8 cellular contexts compared by ENCODE assay signal in the genomic region with DNA sequence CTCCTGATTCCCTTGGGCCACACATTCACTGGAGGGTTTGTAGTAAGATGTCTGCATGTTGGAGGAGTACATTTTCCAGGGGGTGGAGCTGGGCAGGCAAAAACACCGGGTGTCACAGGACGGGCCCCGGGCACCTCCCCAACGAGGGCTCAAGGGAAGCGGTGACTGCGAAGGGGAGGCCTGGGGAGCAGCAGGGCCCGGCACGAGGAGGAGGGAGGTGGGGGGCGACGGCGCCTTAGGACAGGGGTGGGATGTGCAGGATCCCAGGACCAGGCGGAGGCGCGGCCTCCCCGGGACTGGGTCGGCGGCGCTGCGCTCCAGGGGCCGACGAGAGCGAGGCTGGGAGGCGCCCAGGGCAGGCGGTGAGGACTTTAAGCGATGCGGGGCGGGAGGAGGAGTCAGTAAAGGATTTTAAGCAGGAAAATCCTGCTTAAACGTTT. TPM values are rescaled to one million over a fixed set of nuclear protein-coding genes. Genes with fewer than 3 reads are reported as not detected.
A peak's percentile ranks its signal among the peaks of the same experiment; 100 is the strongest.
DNase-seq lines count a peak whose midpoint lies in the region; ATAC-seq, FAIRE-seq and TF ChIP-seq lines count a peak whose summit lies in the region.

No MANE protein-coding gene starts in this region.

- DNase-seq in CD14-positive monocyte (ENCODE audit: low spot score) (peak; percentile 47), esophagus muscularis mucosa (ENCODE audit: extremely low spot score) (no peak), natural killer cell (peak; percentile 34), tibial artery (peak in 1 of 2 donors; percentile 72), HTR-8/SVneo (ENCODE audit: insufficient read length, low spot score) (no peak)
- DNase-seq in activated CD8-positive, alpha-beta T cell treated with anti-CD3 and anti-CD28 coated beads, Interleukin-2, amount 10 ng/mL, durations not matched to agents 7 days and 5 days: peak; percentile 68

- no peak for TF ChIP-seq EP300 in esophagus muscularis mucosa (IDR thresholded peaks at IDR 0.05)

- H3K4me3 ChIP-seq in esophagus muscularis mucosa (peak overlapping the region; percentile 91 to 93 (median 91)), tibial artery (peak overlapping the region; percentile 67 to 99)

- ATAC-seq in GM21390 (IDR thresholded peaks at IDR 0.05; ENCODE audit: unreplicated experiment): peak; percentile 19
- ATAC-seq in activated CD8-positive, alpha-beta T cell treated with anti-CD3 and anti-CD28 coated beads, Interleukin-2, amount 10 ng/mL, durations not matched to agents 7 days and 5 days: peak; percentile 30
- peak in 2 of 3 donors; percentile 4 to 12 for ATAC-seq in natural killer cell

- intact Hi-C loops in CD14-positive monocyte (cut with micrococcal nuclease) (loop anchor here (2.0 to 10.0 kb wide), 5 partner anchors 55 to 206 kb away; a partner anchor contains a TSS), esophagus muscularis mucosa (cut with DNase I) (loop anchor here (5.0 kb wide), 1 partner anchor 90 kb away; a partner anchor contains a TSS), natural killer cell (cut with micrococcal nuclease) (loop anchor here (2.0 to 5.0 kb wide), 3 partner anchors 56 to 140 kb away; a partner anchor contains a TSS), tibial artery (cut with DNase I; ENCODE audit: low total_unique reads) (loop anchor here (10.0 kb wide), 2 partner anchors 52 to 158 kb away; a partner anchor contains a TSS)

- CTCF ChIA-PET in activated CD8-positive, alpha-beta T cell treated with anti-CD3 and anti-CD28 coated beads, Interleukin-2, amount 10 ng/mL, durations not matched to agents 7 days and 5 days (lab: Charles Lee): interaction anchor here (0.8 kb wide), 1 partner anchor 93 kb away, joined by 3 read pairs; no protein-coding TSS in a partner anchor

- WGBS in esophagus muscularis mucosa: under 1% methylated on average over 19 of the region's 28 CpGs

- H3K9me3 Mint-ChIP-seq in CD14-positive monocyte (peaks cover 16 to 62% (median 31%) of the 10 kb centered on the region in 7 donors), natural killer cell (no peaks in the 10 kb centered on the region)
- H3K9me3 Mint-ChIP-seq in activated CD8-positive, alpha-beta T cell treated with anti-CD3 and anti-CD28 coated beads, Interleukin-2, amount 10 ng/mL, durations not matched to agents 7 days and 5 days (ENCODE audit: insufficient read depth): peaks cover 10% of the 10 kb centered on the region

- no peaks in the 10 kb centered on the region for H3K9me3 ChIP-seq in KOPT-K1 (ENCODE audit: insufficient read depth, low read length, poor library complexity, severe bottlenecking)
- no peaks in the 10 kb centered on the region for H3K9me3 ChIP-seq in esophagus muscularis mucosa
- no peaks in the 10 kb centered on the region for H3K9me3 ChIP-seq in tibial artery

- H3K27me3 Mint-ChIP-seq in CD14-positive monocyte (ENCODE audit: low read depth in 3 of 3) (peaks cover 2 to 9% (median 4%) of the 10 kb centered on the region in 3 donors), natural killer cell (ENCODE audit: low read depth in 2 of 2) (no peaks in the 10 kb centered on the region)
- H3K27me3 Mint-ChIP-seq in activated CD8-positive, alpha-beta T cell treated with anti-CD3 and anti-CD28 coated beads, Interleukin-2, amount 10 ng/mL, durations not matched to agents 7 days and 5 days (ENCODE audit: low read depth): no peaks in the 10 kb centered on the region

- H3K27ac Mint-ChIP-seq in CD14-positive monocyte (peak overlapping the region; percentile 86 to 96 (median 93)), natural killer cell (peak overlapping the region; percentile 86 to 90)
- H3K27ac Mint-ChIP-seq in activated CD8-positive, alpha-beta T cell treated with anti-CD3 and anti-CD28 coated beads, Interleukin-2, amount 10 ng/mL, durations not matched to agents 7 days and 5 days: peak overlapping the region; percentile 90

- H3K36me3 Mint-ChIP-seq in CD14-positive monocyte: peaks cover 16 to 22% of the 10 kb centered on the region in 2 donors
- peaks cover 41% of the 10 kb centered on the region for H3K36me3 Mint-ChIP-seq in activated CD8-positive, alpha-beta T cell treated with anti-CD3 and anti-CD28 coated beads, Interleukin-2, amount 10 ng/mL, durations not matched to agents 7 days and 5 days (ENCODE audit: low read depth)
- no peaks in the 10 kb centered on the region for H3K36me3 Mint-ChIP-seq in natural killer cell

- peak overlapping the region; percentile 83 for H3K27ac ChIP-seq in KOPT-K1 (ENCODE audit: low read depth, low read length, poor library complexity, severe bottlenecking)
- peak overlapping the region; percentile 91 to 97 (median 94) for H3K27ac ChIP-seq in esophagus muscularis mucosa (replicated peaks in 1 of 4)
- peak overlapping the region; percentile 84 to 100 for H3K27ac ChIP-seq in tibial artery

- no peaks in the 10 kb centered on the region for H3K27me3 ChIP-seq in esophagus muscularis mucosa
- H3K27me3 ChIP-seq in tibial artery: no peaks in the 10 kb centered on the region

- FAIRE-seq in HTR-8/SVneo (lab: Jason Lieb, UNC): no peak

- H3K4me1 Mint-ChIP-seq in CD14-positive monocyte (peaks cover 17% of the 10 kb centered on the region), natural killer cell (peaks cover 34 to 41% of the 10 kb centered on the region in 2 donors)
- H3K4me1 Mint-ChIP-seq in activated CD8-positive, alpha-beta T cell treated with anti-CD3 and anti-CD28 coated beads, Interleukin-2, amount 10 ng/mL, durations not matched to agents 7 days and 5 days (ENCODE audit: low read depth): peaks cover 33% of the 10 kb centered on the region

- peaks cover 26 to 39% (median 32%) of the 10 kb centered on the region in 4 donors for H3K4me1 ChIP-seq in esophagus muscularis mucosa
- peaks cover 0 to 27% (median 16%) of the 10 kb centered on the region in 4 donors for H3K4me1 ChIP-seq in tibial artery

- H3K4me3 Mint-ChIP-seq in CD14-positive monocyte: peak overlapping the region; percentile 90 to 92
- H3K4me3 Mint-ChIP-seq in activated CD8-positive, alpha-beta T cell treated with anti-CD3 and anti-CD28 coated beads, Interleukin-2, amount 10 ng/mL, durations not matched to agents 7 days and 5 days: peak overlapping the region; percentile 87
- peak overlapping the region; percentile 87 for H3K4me3 Mint-ChIP-seq in natural killer cell

- H3K36me3 ChIP-seq in KOPT-K1 (ENCODE audit: insufficient read depth, low read length) (peaks cover 25% of the 10 kb centered on the region), esophagus muscularis mucosa (peaks cover 7 to 19% (median 10%) of the 10 kb centered on the region in 4 donors), tibial artery (peaks cover 3 to 19% (median 7%) of the 10 kb centered on the region in 3 donors)

- TF ChIP-seq CTCF in CD14-positive monocyte (IDR thresholded peaks at IDR 0.05): no peak
- no peak for TF ChIP-seq CTCF in esophagus muscularis mucosa (IDR thresholded peaks at IDR 0.05)
- TF ChIP-seq CTCF in natural killer cell (IDR thresholded peaks at IDR 0.05): no peak
- TF ChIP-seq CTCF in tibial artery (IDR thresholded peaks at IDR 0.05): no peak

- POLR2A ChIA-PET in activated CD8-positive, alpha-beta T cell treated with anti-CD3 and anti-CD28 coated beads, Interleukin-2, amount 10 ng/mL, durations not matched to agents 7 days and 5 days (lab: Charles Lee): no interaction called here

- TF ChIP-seq POLR2A in esophagus muscularis mucosa (IDR thresholded peaks at IDR 0.05; ENCODE audit: low read depth): no peak

RNA-seq across cellular contexts. Expression of a gene that starts 0.5 kb away (rescaled TPM):
- 1 to 10 TPM; 6.4 to 7.7 TPM for polyA plus RNA-seq in CD14-positive monocyte
- 10 to 100 TPM; 36.5 to 42.2 TPM for total RNA-seq in activated CD8-positive, alpha-beta T cell treated with anti-CD3 and anti-CD28 coated beads, Interleukin-2, amount 10 ng/mL, durations not matched to agents 7 days and 5 days
- total RNA-seq in esophagus muscularis mucosa (10 to 100 TPM; 25.3 to 40.3 (median 27.1) TPM), natural killer cell (10 to 100 TPM; 43.9 to 54.9 (median 54.7) TPM)

RNA-seq across cellular contexts. Expression of a gene that starts 30.0 kb away (rescaled TPM):
- under 1 TPM in 1 of 2 donors, not detected in 1; 0.17 TPM for polyA plus RNA-seq in CD14-positive monocyte
- total RNA-seq in activated CD8-positive, alpha-beta T cell treated with anti-CD3 and anti-CD28 coated beads, Interleukin-2, amount 10 ng/mL, durations not matched to agents 7 days and 5 days: 1 to 10 TPM; 1.4 to 1.9 TPM
- total RNA-seq in esophagus muscularis mucosa: 10 to 100 TPM in 3 of 4 donors, 1 to 10 TPM in 1; 9.1 to 18.1 (median 13.4) TPM
- 1 to 10 TPM; 1.3 to 3.1 (median 1.7) TPM for total RNA-seq in natural killer cell

RNA-seq across cellular contexts. Expression of a gene that starts 56.1 kb away (rescaled TPM):
- polyA plus RNA-seq in CD14-positive monocyte: 1 to 10 TPM; 2.0 to 3.3 TPM
- total RNA-seq in activated CD8-positive, alpha-beta T cell treated with anti-CD3 and anti-CD28 coated beads, Interleukin-2, amount 10 ng/mL, durations not matched to agents 7 days and 5 days: 10 to 100 TPM; 12.8 to 13.7 TPM
- total RNA-seq in esophagus muscularis mucosa: 10 to 100 TPM in 1 of 4 donors, 1 to 10 TPM in 3; 7.1 to 11.3 (median 8.5) TPM
- total RNA-seq in natural killer cell: 1 to 10 TPM; 5.8 to 10.0 (median 9.2) TPM

RNA-seq across cellular contexts. Expression of a gene that starts 58.2 kb away (rescaled TPM):
- not detected for polyA plus RNA-seq in CD14-positive monocyte
- total RNA-seq in activated CD8-positive, alpha-beta T cell treated with anti-CD3 and anti-CD28 coated beads, Interleukin-2, amount 10 ng/mL, durations not matched to agents 7 days and 5 days: not detected
- total RNA-seq in esophagus muscularis mucosa (not detected), natural killer cell (not detected)

Comparison
In these comparisons a context has a peak if more than half of its experiments do, and no peak if none do; other contexts are left out.
1. DNase-seq: peak in CD14-positive monocyte (single experiment), activated CD8-positive, alpha-beta T cell treated with anti-CD3 and anti-CD28 coated beads, Interleukin-2, amount 10 ng/mL, durations not matched to agents 7 days and 5 days (single experiment) and natural killer cell (single experiment); none in esophagus muscularis mucosa (single experiment) and HTR-8/SVneo (single experiment).
2. Peak in every context shown above with its lines, with median percentiles within 50 percentile points of each other: H3K27ac Mint-ChIP-seq, H3K4me3 Mint-ChIP-seq, ATAC-seq and H3K27ac ChIP-seq.